ENCODE assay signal across 26 cellular contexts in the genomic region with DNA sequence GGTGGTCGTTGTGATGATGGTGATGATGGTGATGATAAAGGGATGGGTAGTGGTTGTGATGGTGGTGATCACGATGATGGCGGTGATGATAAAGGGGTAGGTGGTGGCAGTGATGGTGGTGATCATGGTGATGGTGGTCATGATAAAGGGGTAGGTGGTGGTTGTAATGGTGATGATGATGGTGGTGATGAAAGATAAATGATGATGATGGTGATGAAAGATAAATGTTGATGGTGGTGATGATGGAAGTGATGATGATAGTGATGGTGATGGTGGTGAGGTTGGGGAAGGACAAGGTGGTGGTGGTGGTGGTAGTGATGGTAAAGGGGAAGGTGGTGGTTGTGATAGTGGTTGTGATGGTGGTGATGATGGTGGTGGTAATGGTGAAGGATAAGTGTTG. TPM values are rescaled to one million over a fixed set of nuclear protein-coding genes. Genes with fewer than 3 reads are reported as not detected.
A peak's percentile ranks its signal among the peaks of the same experiment; 100 is the strongest.
DNase-seq lines count a peak whose midpoint lies in the region; ATAC-seq, FAIRE-seq and TF ChIP-seq lines count a peak whose summit lies in the region.
"Had no signal": no experiment of that assay in that cellular context is flagged by ENCODE, and none has a peak within 500 bp of the region (broad histone marks: within the 10 kb centered on the region; RNA-seq: fewer than 3 reads in every experiment).

No MANE protein-coding gene starts in this region.

- H3K79me1 ChIP-seq in mesenchymal stem cell (replicated peaks; ENCODE audit: low read length, poor library complexity, severe bottlenecking): no peaks in the 10 kb centered on the region

- H3K27me3 ChIP-seq in mesenchymal stem cell (ENCODE audit: control insufficient read depth in 1 of 2, insufficient read depth in 1 of 2, low read length in 2 of 2): peaks cover 0 to 20% of the 10 kb centered on the region in 2 experiments

- H3K4me2 ChIP-seq in mesenchymal stem cell (ENCODE audit: low read length, poor library complexity, severe bottlenecking): no peak overlapping the region

- peaks cover 8 to 10% of the 10 kb centered on the region in 2 donors for H3K9me3 Mint-ChIP-seq in natural killer cell
- H3K9me3 Mint-ChIP-seq in natural killer cell treated with Interleukin-12 subunit alpha and Interleukin-12 subunit beta and Interleukin-15 and Interleukin-18, amount 100 ng/mL, for 72 hours: peaks cover 11% of the 10 kb centered on the region
- H3K9me3 Mint-ChIP-seq in central memory CD8-positive, alpha-beta T cell: peaks cover 12% of the 10 kb centered on the region

- H4K91ac ChIP-seq in mesenchymal stem cell (ENCODE audit: low read length): peak overlapping the region; percentile 2

- H3K27me3 Mint-ChIP-seq in natural killer cell (ENCODE audit: low read depth in 2 of 2): peaks cover 4% of the 10 kb centered on the region in 2 donors
- H3K27me3 Mint-ChIP-seq in natural killer cell treated with Interleukin-12 subunit alpha and Interleukin-12 subunit beta and Interleukin-15 and Interleukin-18, amount 100 ng/mL, for 72 hours: peaks cover 4 to 9% of the 10 kb centered on the region in 2 donors
- no peaks in the 10 kb centered on the region for H3K27me3 Mint-ChIP-seq in central memory CD8-positive, alpha-beta T cell

- H3K36me3 Mint-ChIP-seq in natural killer cell: no peaks in the 10 kb centered on the region
- no peaks in the 10 kb centered on the region for H3K36me3 Mint-ChIP-seq in natural killer cell treated with Interleukin-12 subunit alpha and Interleukin-12 subunit beta and Interleukin-15 and Interleukin-18, amount 100 ng/mL, for 72 hours
- no peaks in the 10 kb centered on the region for H3K36me3 Mint-ChIP-seq in central memory CD8-positive, alpha-beta T cell (ENCODE audit: insufficient read depth)
- H3K36me3 Mint-ChIP-seq: IgD-negative memory B cell had no signal

- TF ChIP-seq CTCF in natural killer cell (IDR thresholded peaks at IDR 0.05): no peak

- H3K4ac ChIP-seq in mesenchymal stem cell (ENCODE audit: low read depth in 1 of 2, low read length in 2 of 2): no peak overlapping the region

- no peak overlapping the region for H2AFZ ChIP-seq in mesenchymal stem cell (ENCODE audit: low read depth, low read length)

- WGBS in mesenchymal stem cell: 95% methylated on average over 3 of the region's 3 CpGs

- H3K23ac ChIP-seq in mesenchymal stem cell (ENCODE audit: low read length in 2 of 2): no peak overlapping the region

- H2AK5ac ChIP-seq in mesenchymal stem cell (ENCODE audit: low read length, severe bottlenecking): no peak overlapping the region

- H3K36me3 ChIP-seq in mesenchymal stem cell (ENCODE audit: control insufficient read depth in 1 of 2, insufficient read depth in 2 of 2, low read depth in 1 of 2, low read length in 2 of 2): no peaks in the 10 kb centered on the region

- H2BK120ac ChIP-seq in mesenchymal stem cell (ENCODE audit: low read depth, low read length): no peak overlapping the region

- H3K4me1 Mint-ChIP-seq in natural killer cell: peaks cover 9 to 18% of the 10 kb centered on the region in 2 donors
- H3K4me1 Mint-ChIP-seq in natural killer cell treated with Interleukin-12 subunit alpha and Interleukin-12 subunit beta and Interleukin-15 and Interleukin-18, amount 100 ng/mL, for 72 hours (ENCODE audit: low read depth in 2 of 2): peaks cover 8 to 11% of the 10 kb centered on the region in 2 donors
- no peaks in the 10 kb centered on the region for H3K4me1 Mint-ChIP-seq in central memory CD8-positive, alpha-beta T cell

- H3K9ac ChIP-seq in mesenchymal stem cell (ENCODE audit: low read length): no peak overlapping the region

- no peak overlapping the region for H4K8ac ChIP-seq in mesenchymal stem cell (ENCODE audit: low read length)

- H3K27ac Mint-ChIP-seq in natural killer cell: peak overlapping the region; percentile 32 to 73
- peak overlapping the region in 1 of 2 donors; percentile 11 for H3K27ac Mint-ChIP-seq in natural killer cell treated with Interleukin-12 subunit alpha and Interleukin-12 subunit beta and Interleukin-15 and Interleukin-18, amount 100 ng/mL, for 72 hours
- peak overlapping the region; percentile 0 for H3K27ac Mint-ChIP-seq in central memory CD8-positive, alpha-beta T cell (ENCODE audit: low read depth)
- H3K27ac Mint-ChIP-seq: IgD-negative memory B cell had no signal

- no peak overlapping the region for H3K4me3 ChIP-seq in mesenchymal stem cell (ENCODE audit: insufficient read depth in 1 of 2, low read depth in 1 of 2, low read length in 2 of 2)

- no peak overlapping the region for H3K18ac ChIP-seq in mesenchymal stem cell (ENCODE audit: low read depth in 1 of 2, low read length in 2 of 2)

- H2BK12ac ChIP-seq in mesenchymal stem cell (ENCODE audit: low read length in 2 of 2): no peak overlapping the region

- no peak for ATAC-seq in natural killer cell
- no peak for ATAC-seq in natural killer cell treated with Interleukin-12 subunit alpha and Interleukin-12 subunit beta and Interleukin-15 and Interleukin-18, amount 100 ng/mL, for 72 hours
- no peak for ATAC-seq in central memory CD8-positive, alpha-beta T cell (replicated peaks; ENCODE audit: extremely low read depth, poor library complexity, severe bottlenecking)
- ATAC-seq: Panc1 had no signal

- peaks cover 20% of the 10 kb centered on the region for H3K4me1 ChIP-seq in mesenchymal stem cell (ENCODE audit: control insufficient read depth, insufficient read depth, low read depth, low read length)

- intact Hi-C loops in natural killer cell (cut with micrococcal nuclease): no loop called here

- FAIRE-seq in urothelium cell line (lab: Jason Lieb, UNC): peak; percentile 91
- FAIRE-seq: GM19239, H54 had no signal

- H3K14ac ChIP-seq in mesenchymal stem cell (ENCODE audit: low read length in 2 of 2): no peak overlapping the region

- H3K27ac ChIP-seq in mesenchymal stem cell (ENCODE audit: low read length, poor library complexity, severe bottlenecking): no peak overlapping the region
- H3K27ac ChIP-seq: RWPE1 had no signal

- H3K4me3 Mint-ChIP-seq in natural killer cell: no peak overlapping the region
- no peak overlapping the region for H3K4me3 Mint-ChIP-seq in natural killer cell treated with Interleukin-12 subunit alpha and Interleukin-12 subunit beta and Interleukin-15 and Interleukin-18, amount 100 ng/mL, for 72 hours
- H3K4me3 Mint-ChIP-seq in central memory CD8-positive, alpha-beta T cell: no peak overlapping the region
- H3K4me3 Mint-ChIP-seq: IgD-negative memory B cell had no signal

- no peak overlapping the region for H2BK15ac ChIP-seq in mesenchymal stem cell (ENCODE audit: low read depth, poor library complexity, severe bottlenecking)

- H2BK5ac ChIP-seq in mesenchymal stem cell (ENCODE audit: low read depth, low read length, poor library complexity, severe bottlenecking): no peak overlapping the region

- DNase-seq in natural killer cell (no peak), mesenchymal stem cell (no peak), urothelium cell line (ENCODE audit: low spot score) (no peak), hypothalamus (lab: John Stamatoyannopoulos, UW) (no peak), occipital lobe (lab: John Stamatoyannopoulos, UW) (no peak), T-helper 2 cell (no peak)
- DNase-seq in natural killer cell treated with Interleukin-12 subunit alpha and Interleukin-12 subunit beta and Interleukin-15 and Interleukin-18, amount 100 ng/mL, for 72 hours (ENCODE audit: low spot score): no peak
- DNase-seq in central memory CD8-positive, alpha-beta T cell (ENCODE audit: low spot score in 2 of 2): no peak
- DNase-seq: 8988T, DMS153, Karpas-422, NCI-H1092, NCI-H1417 treated with DMSO at 0.1 percent for 48 hours, NCI-H1694 treated with DMSO at 0.1 percent for 48 hours, NCI-H2081, NCI-H2171, NCI-H226, NCI-H510A, NCI-H69, SHP77 treated with DMSO at 0.1 percent for 48 hours had no signal

- H3K9me3 ChIP-seq in mesenchymal stem cell (ENCODE audit: control insufficient read depth, low read length): no peaks in the 10 kb centered on the region

RNA-seq across cellular contexts. Expression of a gene that starts 13.9 kb away (rescaled TPM):
- total RNA-seq in natural killer cell: not detected
- total RNA-seq in natural killer cell treated with Interleukin-12 subunit alpha and Interleukin-12 subunit beta and Interleukin-15 and Interleukin-18, amount 100 ng/mL, for 72 hours: not detected
- polyA plus RNA-seq in mesenchymal stem cell (2013, experiment 1 of 2): 0.01 TPM
- polyA plus RNA-seq in mesenchymal stem cell (2013, experiment 2 of 2): not detected
- 5.6 TPM for total RNA-seq in occipital lobe
- polyA plus RNA-seq: BJ, IgD-negative memory B cell had no signal

RNA-seq across cellular contexts. Expression of a gene that starts 46.7 kb away (rescaled TPM):
- not detected for total RNA-seq in natural killer cell
- not detected for total RNA-seq in natural killer cell treated with Interleukin-12 subunit alpha and Interleukin-12 subunit beta and Interleukin-15 and Interleukin-18, amount 100 ng/mL, for 72 hours
- polyA plus RNA-seq in mesenchymal stem cell (2013, experiment 1 of 2): 0.10 TPM
- polyA plus RNA-seq in mesenchymal stem cell (2013, experiment 2 of 2): 0.07 TPM
- 4.1 TPM for total RNA-seq in occipital lobe
- polyA plus RNA-seq: BJ, IgD-negative memory B cell had no signal
